13 cellular contexts compared by ENCODE assay signal in the genomic region with DNA sequence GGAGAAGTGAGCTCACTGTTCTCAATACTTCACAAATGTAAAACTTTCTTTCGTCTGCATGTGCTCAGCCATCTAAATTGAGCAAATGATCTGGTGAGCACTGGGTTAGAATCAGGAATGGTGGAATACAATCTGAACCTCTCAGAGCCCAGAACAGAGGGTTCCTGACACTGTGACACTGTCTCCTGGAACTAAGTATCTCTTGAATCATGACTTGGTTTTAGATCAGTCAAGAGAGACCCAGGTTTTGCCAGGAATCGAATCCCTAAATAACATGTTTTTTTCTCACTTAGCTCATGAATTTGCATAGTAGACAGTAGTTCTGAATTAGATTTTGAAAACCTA. TPM values are rescaled to one million over a fixed set of nuclear protein-coding genes. Genes with fewer than 3 reads are reported as not detected.
DNase-seq lines count a peak whose midpoint lies in the region; ATAC-seq, FAIRE-seq and TF ChIP-seq lines count a peak whose summit lies in the region.
"Had no signal": no experiment of that assay in that cellular context is flagged by ENCODE, and none has a peak within 500 bp of the region (broad histone marks: within the 10 kb centered on the region; RNA-seq: fewer than 3 reads in every experiment).

No MANE protein-coding gene starts in this region.

- CTCF ChIA-PET in endothelial cell of umbilical vein (lab: Charles Lee): interaction anchor here (1.2 to 15.0 kb wide), 12 partner anchors 8 to 198 kb away, joined by 3 to 175 read pairs (median 6); no protein-coding TSS in a partner anchor
- CTCF ChIA-PET in OCI-LY7 (lab: Charles Lee; ENCODE audit: unreplicated experiment): no interaction called here

- intact Hi-C loops in heart left ventricle (cut with DNase I) (loop anchor here in 4 of 10 donors (5.0 to 10.0 kb wide), 4 partner anchors 36 to 74 kb away; a partner anchor contains a TSS), Right ventricle myocardium inferior (cut with DNase I) (loop anchor here (5.0 kb wide), 1 partner anchor 79 kb away; no protein-coding TSS in a partner anchor), endothelial cell of umbilical vein (cut with micrococcal nuclease) (loop anchor here (1.0 to 10.0 kb wide), 5 partner anchors 16 to 202 kb away; no protein-coding TSS in a partner anchor), aorta (cut with DNase I) (loop anchor here (5.0 to 10.0 kb wide), 3 partner anchors 74 to 182 kb away; a partner anchor contains a TSS), OCI-LY7 (cut with micrococcal nuclease; ENCODE audit: unreplicated experiment) (no loop called here)

- H2AFZ ChIP-seq in endothelial cell of umbilical vein (ENCODE audit: low read depth, low read length): no peak overlapping the region
- H2AFZ ChIP-seq in OCI-LY7 (ENCODE audit: low read length): no peak overlapping the region

- peak overlapping the region; percentile 50 for H3K9ac ChIP-seq in endothelial cell of umbilical vein (replicated peaks; ENCODE audit: extremely low read depth, insufficient read depth, low read length)

- dilution Hi-C loops in endothelial cell of umbilical vein (cut with MboI; ENCODE audit: extremely low pct_ligation_motif_present, low sequenced_read_pairs): no loop called here

- H3K4me3 Mint-ChIP-seq in nephron progenitor cell: no peak overlapping the region

- TF ChIP-seq POLR2A in heart left ventricle (IDR thresholded peaks at IDR 0.05) (no peak), endothelial cell of umbilical vein (IDR thresholded peaks at IDR 0.05; ENCODE audit: low read depth, low read length) (no peak)

- H3K4me2 ChIP-seq in endothelial cell of umbilical vein (ENCODE audit: insufficient read depth, low read length): peak overlapping the region; percentile 67
- H3K4me2 ChIP-seq in OCI-LY7 (ENCODE audit: low read length): no peak overlapping the region

- POLR2A ChIA-PET in endothelial cell of umbilical vein (lab: Charles Lee): interaction anchor here (1.0 to 1.5 kb wide), 2 partner anchors 18 to 62 kb away, joined by 4 to 5 read pairs; no protein-coding TSS in a partner anchor
- POLR2A ChIA-PET in OCI-LY7 (lab: Charles Lee): interaction anchor here (0.6 kb wide), 1 partner anchor 94 kb away, joined by 3 read pairs; no protein-coding TSS in a partner anchor

- TF ChIP-seq CTCF in heart left ventricle (IDR thresholded peaks at IDR 0.05) (no peak), endothelial cell of umbilical vein (IDR thresholded peaks at IDR 0.05; ENCODE audit: extremely low read depth in 1 of 2, insufficient read depth in 1 of 2, low read depth in 1 of 2, low read length in 2 of 2) (no peak), nephron progenitor cell (IDR thresholded peaks at IDR 0.05) (no peak), OCI-LY7 (conservative IDR thresholded peaks at IDR 0.05; ENCODE audit: low read length) (no peak)

- ATAC-seq in heart left ventricle (peak in 1 of 4 donors; percentile 21), Right ventricle myocardium inferior (no peak), aorta (ENCODE audit: low FRiP score) (no peak)
- ATAC-seq: PC-3 had no signal

- H3K79me2 ChIP-seq in endothelial cell of umbilical vein (ENCODE audit: control insufficient read depth, insufficient read depth, low read length) (peaks cover 8% of the 10 kb centered on the region), OCI-LY7 (ENCODE audit: insufficient read depth, low read depth, low read length) (no peaks in the 10 kb centered on the region)

- peaks cover 0 to 74% (median 51%) of the 10 kb centered on the region in 9 donors for H3K36me3 ChIP-seq in heart left ventricle
- H3K36me3 ChIP-seq in endothelial cell of umbilical vein (ENCODE audit: control insufficient read depth in 2 of 2, extremely low read depth in 1 of 2, insufficient read depth in 2 of 2, low read length in 2 of 2): peaks cover 27 to 29% of the 10 kb centered on the region in 2 experiments
- peaks cover 0 to 17% of the 10 kb centered on the region in 2 donors for H3K36me3 ChIP-seq in aorta (ENCODE audit: control insufficient read depth in 1 of 2, insufficient read depth in 2 of 2, low read length in 1 of 2)
- H3K36me3 ChIP-seq in OCI-LY7 (ENCODE audit: insufficient read depth, low read length): peaks cover 77% of the 10 kb centered on the region

- H3K27ac Mint-ChIP-seq in nephron progenitor cell: peak overlapping the region; percentile 90

- H4K20me1 ChIP-seq in endothelial cell of umbilical vein (replicated peaks; ENCODE audit: control insufficient read depth, extremely low read depth, insufficient read depth, low read length) (no peaks in the 10 kb centered on the region), OCI-LY7 (ENCODE audit: insufficient read depth, low read length) (0 out of 2 replicates have a peak, but pooled peaks cover 6% of the 10 kb centered on the region)

- BruUV-seq in endothelial cell of umbilical vein (replicated peaks; lab: Mats Ljungman, UMichigan) (no TSS peak), OCI-LY7 (replicated peaks; lab: Mats Ljungman, UMichigan) (no TSS peak)

- H3K27me3 ChIP-seq in heart left ventricle: no peaks in the 10 kb centered on the region
- H3K27me3 ChIP-seq in endothelial cell of umbilical vein (ENCODE audit: control insufficient read depth in 2 of 2, insufficient read depth in 2 of 2, low read length in 2 of 2): no peaks in the 10 kb centered on the region
- no peaks in the 10 kb centered on the region for H3K27me3 ChIP-seq in aorta (ENCODE audit: control insufficient read depth in 1 of 2, insufficient read depth in 2 of 2, low read length in 1 of 2)

- no peak overlapping the region for H3K4me3 ChIP-seq in heart left ventricle
- peak overlapping the region in 1 of 3 experiments; percentile 12 for H3K4me3 ChIP-seq in endothelial cell of umbilical vein (replicated peaks in 1 of 3; ENCODE audit: insufficient read depth in 1 of 3, low read depth in 1 of 3, low read length in 3 of 3)
- H3K4me3 ChIP-seq in aorta (ENCODE audit: low read length in 2 of 2): no peak overlapping the region
- no peak overlapping the region for H3K4me3 ChIP-seq in OCI-LY7 (ENCODE audit: low read depth, low read length, poor library complexity, severe bottlenecking)

- H3K9me3 Mint-ChIP-seq in nephron progenitor cell: no peaks in the 10 kb centered on the region

- H3K27me3 Mint-ChIP-seq in nephron progenitor cell (ENCODE audit: low read depth, poor library complexity): no peaks in the 10 kb centered on the region

- FAIRE-seq in endothelial cell of umbilical vein (lab: Jason Lieb, UNC): no peak
- no peak for FAIRE-seq in RCC 7860 (lab: Jason Lieb, UNC)
- FAIRE-seq: TTC549 had no signal

- H3K4me1 ChIP-seq in heart left ventricle: peaks cover 0 to 64% (median 47%) of the 10 kb centered on the region in 12 donors
- H3K4me1 ChIP-seq in endothelial cell of umbilical vein (ENCODE audit: control insufficient read depth, extremely low read depth, insufficient read depth, low read length): peaks cover 67% of the 10 kb centered on the region
- peaks cover 7% of the 10 kb centered on the region in 2 donors for H3K4me1 ChIP-seq in aorta (ENCODE audit: control insufficient read depth in 1 of 2, insufficient read depth in 2 of 2, low read length in 2 of 2)
- H3K4me1 ChIP-seq in OCI-LY7 (ENCODE audit: insufficient read depth, low read length, poor library complexity, severe bottlenecking): peaks cover 5% of the 10 kb centered on the region

- no peaks in the 10 kb centered on the region for H3K9me2 ChIP-seq in OCI-LY7 (ENCODE audit: insufficient read depth, low read length)

- DNase-seq in heart left ventricle (no peak), Right ventricle myocardium inferior (ENCODE audit: missing footprints) (no peak), endothelial cell of umbilical vein (ENCODE audit: low read depth, low spot score) (no peak), nephron progenitor cell (no peak), aorta (no peak), OCI-LY7 (ENCODE audit: low spot score) (no peak), NCI-H2107 treated with DMSO at 0.1 percent for 48 hours (lab: John Stamatoyannopoulos, UW; ENCODE audit: unreplicated experiment) (no peak), RCC 7860 (ENCODE audit: low spot score) (no peak)
- DNase-seq: DND-41; NCI-H2171 treated with DMSO at 0.1 percent for 48 hours; stimulated activated CD4-positive, alpha-beta T cell treated with anti-CD3 and anti-CD28 coated beads, Interleukin-2, amount 100 ng/mL, for 48 hours had no signal

- H3K27ac ChIP-seq in heart left ventricle (peak overlapping the region; percentile 34 to 84 (median 60)), endothelial cell of umbilical vein (ENCODE audit: insufficient read depth, low read depth, low read length) (peak overlapping the region; percentile 92), aorta (ENCODE audit: low read depth in 1 of 2, low read length in 2 of 2) (peak overlapping the region; percentile 49 to 70), OCI-LY7 (ENCODE audit: low read depth, low read length, poor library complexity, severe bottlenecking) (no peak overlapping the region)

- H3K36me3 Mint-ChIP-seq in nephron progenitor cell (ENCODE audit: low read depth): peaks cover 62% of the 10 kb centered on the region

- H3K9me1 ChIP-seq in endothelial cell of umbilical vein (replicated peaks; ENCODE audit: control insufficient read depth, extremely low read depth, insufficient read depth, low read length): no peaks in the 10 kb centered on the region

- H3K4me1 Mint-ChIP-seq in nephron progenitor cell: peaks cover 5% of the 10 kb centered on the region

- H3K9me3 ChIP-seq in heart left ventricle: no peaks in the 10 kb centered on the region
- H3K9me3 ChIP-seq in endothelial cell of umbilical vein (replicated peaks; ENCODE audit: control insufficient read depth, insufficient read depth, low read length): no peaks in the 10 kb centered on the region
- H3K9me3 ChIP-seq in aorta (ENCODE audit: control insufficient read depth, low read length): no peaks in the 10 kb centered on the region
- H3K9me3 ChIP-seq in OCI-LY7 (ENCODE audit: low read length): no peaks in the 10 kb centered on the region

- 44 to 63% (median 51%) methylated on average over 2 of the region's 2 CpGs for WGBS in heart left ventricle, 4 donors
- WGBS in aorta, 2 donors: 14 to 25% methylated on average over 2 of the region's 2 CpGs

RNA-seq across cellular contexts. Expression of a gene that starts 49.3 kb away (rescaled TPM):
- total RNA-seq in heart left ventricle (100 to 1,000 TPM in 8 of 9 donors, 10 to 100 TPM in 1; 83.9 to 198 (median 158) TPM), Right ventricle myocardium inferior (131 TPM), endothelial cell of umbilical vein (303 and 324 TPM in 2 replicates), aorta (100 to 1,000 TPM; 137 to 175 TPM), OCI-LY7 (2022) (406 and 441 TPM in 2 replicates)
- polyA plus RNA-seq in heart left ventricle (10 to 100 TPM; 50.3 to 69.7 TPM), endothelial cell of umbilical vein (143 and 167 TPM in 2 replicates), aorta (10 to 100 TPM; 15.3 to 55.2 TPM)
- polyA plus RNA-seq in endothelial cell of umbilical vein (2011; cell fraction: cytosol; rRNA removed): 97.5 and 121 TPM in 2 replicates
- 202 and 232 TPM in 2 replicates for polyA plus RNA-seq in endothelial cell of umbilical vein (2011; cell fraction: nucleus; rRNA removed)
- 215 and 228 TPM in 2 replicates for polyA plus RNA-seq in endothelial cell of umbilical vein (2012)
- 242 and 275 TPM in 2 replicates for polyA minus RNA-seq in endothelial cell of umbilical vein
- polyA minus RNA-seq in endothelial cell of umbilical vein (2011; cell fraction: cytosol; rRNA and poly(A)+ RNA removed): 199 TPM
- 107 and 195 TPM in 2 replicates for polyA minus RNA-seq in endothelial cell of umbilical vein (2011; cell fraction: nucleus; rRNA and poly(A)+ RNA removed)
- total RNA-seq in OCI-LY7 (2014; rRNA removed; shearing (Covaris generic)): 140 and 195 TPM in 2 replicates

RNA-seq across cellular contexts. Expression of a gene that starts 49.5 kb away (rescaled TPM):
- total RNA-seq in heart left ventricle: 10 to 100 TPM; 30.7 to 45.7 (median 41.7) TPM
- 10 to 100 TPM; 31.8 to 35.1 TPM for polyA plus RNA-seq in heart left ventricle
- 46.5 TPM for total RNA-seq in Right ventricle myocardium inferior
- total RNA-seq in endothelial cell of umbilical vein: 46.5 and 61.2 TPM in 2 replicates
- 53.7 and 56.2 TPM in 2 replicates for polyA plus RNA-seq in endothelial cell of umbilical vein
- 37.9 and 45.2 TPM in 2 replicates for polyA plus RNA-seq in endothelial cell of umbilical vein (2011; cell fraction: cytosol; rRNA removed)
- 153 and 193 TPM in 2 replicates for polyA plus RNA-seq in endothelial cell of umbilical vein (2011; cell fraction: nucleus; rRNA removed)
- 47.6 and 53.5 TPM in 2 replicates for polyA plus RNA-seq in endothelial cell of umbilical vein (2012)
- polyA minus RNA-seq in endothelial cell of umbilical vein: 46.8 and 58.7 TPM in 2 replicates
- 21.6 TPM for polyA minus RNA-seq in endothelial cell of umbilical vein (2011; cell fraction: cytosol; rRNA and poly(A)+ RNA removed)
- polyA minus RNA-seq in endothelial cell of umbilical vein (2011; cell fraction: nucleus; rRNA and poly(A)+ RNA removed): 33.1 and 34.6 TPM in 2 replicates
- total RNA-seq in aorta: 10 to 100 TPM; 35.7 to 44.6 TPM
- 10 to 100 TPM; 18.2 to 96.2 TPM for polyA plus RNA-seq in aorta
- total RNA-seq in OCI-LY7 (2014; rRNA removed; shearing (Covaris generic)): 41.9 and 48.8 TPM in 2 replicates
- 91.6 and 100 TPM in 2 replicates for total RNA-seq in OCI-LY7 (2022)
